23 cellular contexts compared by ENCODE assay signal in the genomic region with DNA sequence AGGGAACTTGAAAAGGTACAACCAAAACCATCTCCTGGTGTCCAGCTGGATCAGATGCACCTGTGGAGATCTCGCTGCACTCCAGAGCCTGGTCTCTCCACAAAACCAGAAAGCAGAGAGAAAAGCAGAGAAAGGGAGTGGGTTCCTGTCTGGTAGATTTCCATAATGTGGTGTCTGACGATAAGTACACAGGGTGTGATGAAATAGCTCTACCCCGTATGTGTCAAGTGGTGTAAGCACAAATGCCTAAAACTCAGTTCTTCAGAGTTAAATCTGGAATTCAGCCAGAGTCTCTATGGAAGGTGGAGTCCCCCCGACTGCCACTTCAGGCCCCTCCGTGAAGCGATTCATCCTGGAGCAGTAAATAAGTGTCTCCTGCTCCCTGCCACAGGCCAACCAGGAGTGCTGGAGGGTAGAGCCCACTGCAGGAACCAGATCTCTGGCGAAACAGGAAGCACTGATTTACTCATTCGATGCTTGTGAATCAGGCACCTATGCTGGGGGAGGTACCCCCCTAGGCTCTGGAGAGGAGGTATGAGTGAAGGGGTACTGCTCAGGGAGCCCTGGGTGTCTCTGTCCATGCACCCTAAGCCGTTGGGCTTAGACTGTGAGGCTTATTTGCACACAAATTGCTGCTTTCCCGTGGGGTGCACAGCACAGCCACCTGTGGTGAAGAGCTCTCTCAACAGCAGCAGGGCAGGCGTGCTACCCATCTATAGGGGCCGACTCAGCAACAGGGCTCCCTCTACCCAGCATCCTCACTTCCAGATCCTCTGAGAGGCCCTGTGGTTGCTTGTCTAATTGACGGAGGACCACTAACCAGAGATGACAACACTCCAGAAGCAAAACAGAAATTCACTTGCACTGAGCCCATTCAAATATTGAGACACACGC.
DNase-seq lines count a peak whose midpoint lies in the region; TF ChIP-seq lines count a peak whose summit lies in the region.
"Had no signal": no experiment of that assay in that cellular context is flagged by ENCODE, and none has a peak within 500 bp of the region (broad histone marks: within the 10 kb centered on the region; RNA-seq: fewer than 3 reads in every experiment).

No MANE protein-coding gene starts in this region.

- no peaks in the 10 kb centered on the region for H3K79me2 ChIP-seq in osteoblast (ENCODE audit: insufficient read depth, low read length)

- H3K9me3 ChIP-seq in osteoblast (ENCODE audit: low read depth, low read length) (no peaks in the 10 kb centered on the region), uterus (no peaks in the 10 kb centered on the region)
- H3K9me3 ChIP-seq: mucosa of descending colon, prostate gland, stomach had no signal

- no peak overlapping the region for H3K4me2 ChIP-seq in osteoblast (ENCODE audit: insufficient read depth, low read length)

- no peak overlapping the region for H3K4me3 ChIP-seq in fibroblast of villous mesenchyme (ENCODE audit: low read depth, low read length)
- no peak overlapping the region for H3K4me3 ChIP-seq in osteoblast (ENCODE audit: insufficient read depth, low read length)
- H3K4me3 ChIP-seq in uterus, result no peak overlapping the region
- H3K4me3 ChIP-seq: mucosa of descending colon, prostate gland, stomach had no signal

- no peak overlapping the region for H3K27ac ChIP-seq in osteoblast (ENCODE audit: low read depth, low read length)
- H3K27ac ChIP-seq in uterus, result no peak overlapping the region
- H3K27ac ChIP-seq: prostate gland, stomach had no signal

- intact Hi-C loops in uterus (cut with DNase I; ENCODE audit: low total_unique reads), result no loop called here

- H2AFZ ChIP-seq in osteoblast (ENCODE audit: low read length), result peak overlapping the region; percentile 35

- no peaks in the 10 kb centered on the region for H4K20me1 ChIP-seq in osteoblast (ENCODE audit: insufficient read depth, low read length)

- no peak for TF ChIP-seq CTCF in fibroblast of villous mesenchyme (IDR thresholded peaks at IDR 0.05; ENCODE audit: insufficient read depth, low read depth, low read length)
- no peak for TF ChIP-seq CTCF in osteoblast (IDR thresholded peaks at IDR 0.05; ENCODE audit: extremely low read depth, low read depth, low read length)
- TF ChIP-seq CTCF in uterus (IDR thresholded peaks at IDR 0.05), result no peak

- TF ChIP-seq POLR2A in uterus (IDR thresholded peaks at IDR 0.05), result no peak

- no peaks in the 10 kb centered on the region for H3K36me3 ChIP-seq in osteoblast (ENCODE audit: insufficient read depth, low read length)
- no peaks in the 10 kb centered on the region for H3K36me3 ChIP-seq in uterus
- H3K36me3 ChIP-seq: prostate gland, stomach had no signal

- peak; percentile 1 for DNase-seq in SKM-1 treated with dmso at 0.1 percent for 144 hours (lab: John Stamatoyannopoulos, UW; ENCODE audit: unreplicated experiment)
- no peak for DNase-seq in SKM-1 (lab: John Stamatoyannopoulos, UW; ENCODE audit: unreplicated experiment)
- DNase-seq in M059J (ENCODE audit: low read depth), result peak; percentile 58
- DNase-seq in fibroblast of villous mesenchyme (ENCODE audit: low read depth), result peak; percentile 42
- no peak for DNase-seq in osteoblast (ENCODE audit: insufficient read length, low spot score, missing footprints)
- no peak for DNase-seq in epidermal melanocyte (ENCODE audit: insufficient read length, low spot score)
- DNase-seq in uterus, result no peak
- DNase-seq in NOMO-1 treated with dmso at 0.1 percent for 144 hours (lab: John Stamatoyannopoulos, UW; ENCODE audit: unreplicated experiment), result no peak
- DNase-seq: 8988T; activated CD4-positive, alpha-beta T cell treated with anti-CD3 and anti-CD28 coated beads for 48 hours; AML-193; CD4-positive, alpha-beta memory T cell; foreskin fibroblast; KG1; mucosa of descending colon; NCI-H1694; NCI-H2171; NCI-H526; stimulated activated CD8-positive, alpha-beta memory T cell treated with anti-CD3 and anti-CD28 coated beads, Interleukin-4, amount 100 ng/mL, for 48 hours; stomach; T-helper 2 cell; trophoblast cell had no signal

- H3K27me3 ChIP-seq in osteoblast (ENCODE audit: insufficient read depth, low read length), result no peaks in the 10 kb centered on the region
- H3K27me3 ChIP-seq in uterus, result no peaks in the 10 kb centered on the region
- H3K27me3 ChIP-seq: stomach had no signal

- H3K4me1 ChIP-seq in osteoblast (ENCODE audit: insufficient read depth, low read length) (no peaks in the 10 kb centered on the region), uterus (no peaks in the 10 kb centered on the region)
- H3K4me1 ChIP-seq: prostate gland had no signal

Comparison
In these comparisons a context has a peak if more than half of its experiments do, and no peak if none do; other contexts are left out.
1. DNase-seq: peak in SKM-1 treated with dmso at 0.1 percent for 144 hours (single experiment), M059J (single experiment) and fibroblast of villous mesenchyme (single experiment); none in SKM-1 (single experiment), osteoblast (single experiment), epidermal melanocyte (single experiment), uterus (0 of 2) and NOMO-1 treated with dmso at 0.1 percent for 144 hours (single experiment).